1 cellular context compared by ENCODE assay signal in the genomic region with DNA sequence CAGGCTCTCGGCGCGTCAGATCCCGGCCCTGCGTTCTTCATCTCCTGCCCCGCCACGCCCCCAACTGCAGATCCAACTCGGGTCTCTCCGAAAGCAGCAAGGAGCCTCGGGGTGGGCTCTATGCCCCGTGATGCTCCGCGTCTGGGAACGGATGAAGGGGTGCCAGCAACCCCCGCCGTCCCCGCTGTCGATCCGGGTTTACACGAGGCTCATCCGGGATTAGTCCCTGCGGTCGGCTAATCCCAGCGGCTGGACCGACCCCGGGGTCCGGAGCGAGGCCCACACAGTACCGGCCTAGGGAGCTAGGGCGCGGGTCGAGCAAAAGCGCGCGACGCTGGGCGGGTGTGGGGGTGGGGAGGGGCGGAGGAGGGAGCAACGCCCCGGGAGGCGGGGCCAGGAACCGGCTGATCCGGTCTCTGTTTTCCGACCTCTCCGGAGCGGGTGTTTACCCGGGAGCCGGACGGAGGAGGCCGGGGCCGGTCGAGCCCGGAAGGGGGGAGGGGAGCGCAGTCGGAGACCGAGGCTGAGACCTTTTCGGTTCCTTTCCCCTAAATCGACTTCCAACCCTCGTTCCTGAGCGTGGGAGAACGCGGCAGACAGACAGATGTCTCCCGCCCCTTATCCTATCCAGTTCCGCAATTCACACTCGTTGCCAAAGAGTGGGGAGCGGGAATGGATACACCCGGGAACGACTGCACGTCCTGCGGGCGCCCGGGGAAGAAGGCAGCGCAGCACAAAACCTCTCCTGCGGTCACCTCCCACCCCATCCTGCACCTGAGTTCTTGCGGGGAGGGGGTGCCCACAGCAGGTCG.
TF ChIP-seq lines count a peak whose summit lies in the region.

No MANE protein-coding gene starts in this region.

TF ChIP-seq in K562, 482 proteins besides CTCF, POLR2A, EP300 and RAD21 (continued from another document and continues in another):
- TF ChIP-seq, protein P1, sequence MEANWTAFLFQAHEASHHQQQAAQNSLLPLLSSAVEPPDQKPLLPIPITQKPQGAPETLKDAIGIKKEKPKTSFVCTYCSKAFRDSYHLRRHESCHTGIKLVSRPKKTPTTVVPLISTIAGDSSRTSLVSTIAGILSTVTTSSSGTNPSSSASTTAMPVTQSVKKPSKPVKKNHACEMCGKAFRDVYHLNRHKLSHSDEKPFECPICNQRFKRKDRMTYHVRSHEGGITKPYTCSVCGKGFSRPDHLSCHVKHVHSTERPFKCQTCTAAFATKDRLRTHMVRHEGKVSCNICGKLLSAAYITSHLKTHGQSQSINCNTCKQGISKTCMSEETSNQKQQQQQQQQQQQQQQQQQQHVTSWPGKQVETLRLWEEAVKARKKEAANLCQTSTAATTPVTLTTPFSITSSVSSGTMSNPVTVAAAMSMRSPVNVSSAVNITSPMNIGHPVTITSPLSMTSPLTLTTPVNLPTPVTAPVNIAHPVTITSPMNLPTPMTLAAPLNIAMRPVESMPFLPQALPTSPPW (CRISPR knock-in tag; IDR thresholded peaks at IDR 0.05), result peak; percentile 76; the same call in 1 of the 2 replicates
- TF ChIP-seq ZNF778 (CRISPR knock-in tag; IDR thresholded peaks at IDR 0.05) (no peak), ZNF174 (CRISPR knock-in tag; IDR thresholded peaks at IDR 0.05) (no peak), MTF1 (CRISPR knock-in tag; IDR thresholded peaks at IDR 0.05; ENCODE audit: borderline replicate concordance) (no peak), OTX1 (CRISPR knock-in tag; IDR thresholded peaks at IDR 0.05) (no peak), HDAC1 (IDR thresholded peaks at IDR 0.05) (no peak), PYGO2 (tag; IDR thresholded peaks at IDR 0.05) (no peak), CXXC5 (CRISPR knock-in tag; IDR thresholded peaks at IDR 0.05) (peak; percentile 75), ZFP36 (IDR thresholded peaks at IDR 0.05; ENCODE audit: low read depth, low read length, partially characterized antibody) (no peak), FOXM1 (IDR thresholded peaks at IDR 0.05; ENCODE audit: low read depth) (no peak), FOXM1 (CRISPR knock-in tag; IDR thresholded peaks at IDR 0.05; ENCODE audit: low read depth) (peak; percentile 95), MCM2 (IDR thresholded peaks at IDR 0.05; ENCODE audit: low read depth) (no peak), ZNF311 (CRISPR knock-in tag; IDR thresholded peaks at IDR 0.05) (no peak), IFI16 (CRISPR knock-in tag; IDR thresholded peaks at IDR 0.05) (no peak), KHSRP (IDR thresholded peaks at IDR 0.05) (no peak), ZNF212 (CRISPR knock-in tag; IDR thresholded peaks at IDR 0.05) (no peak), BACH1 (tag; IDR thresholded peaks at IDR 0.05) (no peak), BRD9 (IDR thresholded peaks at IDR 0.05; ENCODE audit: low read depth, partially characterized antibody) (peak; percentile 75), ZNF165 (CRISPR knock-in tag; IDR thresholded peaks at IDR 0.05; ENCODE audit: borderline replicate concordance) (0 out of 2 replicates have a peak, but pooled peaks have one; percentile 16), SMAD2 (IDR thresholded peaks at IDR 0.05; ENCODE audit: low read depth, low read length) (no peak), ZNF589 (CRISPR knock-in tag; IDR thresholded peaks at IDR 0.05; ENCODE audit: low read depth) (peak; percentile 41; the same call in 1 of the 2 replicates)
- TF ChIP-seq, protein P2, sequence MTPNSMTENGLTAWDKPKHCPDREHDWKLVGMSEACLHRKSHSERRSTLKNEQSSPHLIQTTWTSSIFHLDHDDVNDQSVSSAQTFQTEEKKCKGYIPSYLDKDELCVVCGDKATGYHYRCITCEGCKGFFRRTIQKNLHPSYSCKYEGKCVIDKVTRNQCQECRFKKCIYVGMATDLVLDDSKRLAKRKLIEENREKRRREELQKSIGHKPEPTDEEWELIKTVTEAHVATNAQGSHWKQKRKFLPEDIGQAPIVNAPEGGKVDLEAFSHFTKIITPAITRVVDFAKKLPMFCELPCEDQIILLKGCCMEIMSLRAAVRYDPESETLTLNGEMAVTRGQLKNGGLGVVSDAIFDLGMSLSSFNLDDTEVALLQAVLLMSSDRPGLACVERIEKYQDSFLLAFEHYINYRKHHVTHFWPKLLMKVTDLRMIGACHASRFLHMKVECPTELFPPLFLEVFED (CRISPR knock-in tag; conservative IDR thresholded peaks at IDR 0.05), result no peak
- TF ChIP-seq, protein P3, sequence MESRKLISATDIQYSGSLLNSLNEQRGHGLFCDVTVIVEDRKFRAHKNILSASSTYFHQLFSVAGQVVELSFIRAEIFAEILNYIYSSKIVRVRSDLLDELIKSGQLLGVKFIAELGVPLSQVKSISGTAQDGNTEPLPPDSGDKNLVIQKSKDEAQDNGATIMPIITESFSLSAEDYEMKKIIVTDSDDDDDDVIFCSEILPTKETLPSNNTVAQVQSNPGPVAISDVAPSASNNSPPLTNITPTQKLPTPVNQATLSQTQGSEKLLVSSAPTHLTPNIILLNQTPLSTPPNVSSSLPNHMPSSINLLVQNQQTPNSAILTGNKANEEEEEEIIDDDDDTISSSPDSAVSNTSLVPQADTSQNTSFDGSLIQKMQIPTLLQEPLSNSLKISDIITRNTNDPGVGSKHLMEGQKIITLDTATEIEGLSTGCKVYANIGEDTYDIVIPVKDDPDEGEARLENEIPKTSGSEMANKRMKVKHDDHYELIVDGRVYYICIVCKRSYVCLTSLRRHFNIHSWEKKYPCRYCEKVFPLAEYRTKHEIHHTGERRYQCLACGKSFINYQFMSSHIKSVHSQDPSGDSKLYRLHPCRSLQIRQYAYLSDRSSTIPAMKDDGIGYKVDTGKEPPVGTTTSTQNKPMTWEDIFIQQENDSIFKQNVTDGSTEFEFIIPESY (CRISPR knock-in tag; IDR thresholded peaks at IDR 0.05), result no peak
- TF ChIP-seq, protein P4, sequence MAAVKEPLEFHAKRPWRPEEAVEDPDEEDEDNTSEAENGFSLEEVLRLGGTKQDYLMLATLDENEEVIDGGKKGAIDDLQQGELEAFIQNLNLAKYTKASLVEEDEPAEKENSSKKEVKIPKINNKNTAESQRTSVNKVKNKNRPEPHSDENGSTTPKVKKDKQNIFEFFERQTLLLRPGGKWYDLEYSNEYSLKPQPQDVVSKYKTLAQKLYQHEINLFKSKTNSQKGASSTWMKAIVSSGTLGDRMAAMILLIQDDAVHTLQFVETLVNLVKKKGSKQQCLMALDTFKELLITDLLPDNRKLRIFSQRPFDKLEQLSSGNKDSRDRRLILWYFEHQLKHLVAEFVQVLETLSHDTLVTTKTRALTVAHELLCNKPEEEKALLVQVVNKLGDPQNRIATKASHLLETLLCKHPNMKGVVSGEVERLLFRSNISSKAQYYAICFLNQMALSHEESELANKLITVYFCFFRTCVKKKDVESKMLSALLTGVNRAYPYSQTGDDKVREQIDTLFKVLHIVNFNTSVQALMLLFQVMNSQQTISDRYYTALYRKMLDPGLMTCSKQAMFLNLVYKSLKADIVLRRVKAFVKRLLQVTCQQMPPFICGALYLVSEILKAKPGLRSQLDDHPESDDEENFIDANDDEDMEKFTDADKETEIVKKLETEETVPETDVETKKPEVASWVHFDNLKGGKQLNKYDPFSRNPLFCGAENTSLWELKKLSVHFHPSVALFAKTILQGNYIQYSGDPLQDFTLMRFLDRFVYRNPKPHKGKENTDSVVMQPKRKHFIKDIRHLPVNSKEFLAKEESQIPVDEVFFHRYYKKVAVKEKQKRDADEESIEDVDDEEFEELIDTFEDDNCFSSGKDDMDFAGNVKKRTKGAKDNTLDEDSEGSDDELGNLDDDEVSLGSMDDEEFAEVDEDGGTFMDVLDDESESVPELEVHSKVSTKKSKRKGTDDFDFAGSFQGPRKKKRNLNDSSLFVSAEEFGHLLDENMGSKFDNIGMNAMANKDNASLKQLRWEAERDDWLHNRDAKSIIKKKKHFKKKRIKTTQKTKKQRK (IDR thresholded peaks at IDR 0.05; ENCODE audit: borderline replicate concordance, low read depth, low read length), result no peak
- TF ChIP-seq, protein P5, sequence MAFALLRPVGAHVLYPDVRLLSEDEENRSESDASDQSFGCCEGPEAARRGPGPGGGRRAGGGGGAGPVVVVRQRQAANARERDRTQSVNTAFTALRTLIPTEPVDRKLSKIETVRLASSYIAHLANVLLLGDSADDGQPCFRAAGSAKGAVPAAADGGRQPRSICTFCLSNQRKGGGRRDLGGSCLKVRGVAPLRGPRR (CRISPR knock-in tag; IDR thresholded peaks at IDR 0.05), result no peak
- TF ChIP-seq, protein P6, sequence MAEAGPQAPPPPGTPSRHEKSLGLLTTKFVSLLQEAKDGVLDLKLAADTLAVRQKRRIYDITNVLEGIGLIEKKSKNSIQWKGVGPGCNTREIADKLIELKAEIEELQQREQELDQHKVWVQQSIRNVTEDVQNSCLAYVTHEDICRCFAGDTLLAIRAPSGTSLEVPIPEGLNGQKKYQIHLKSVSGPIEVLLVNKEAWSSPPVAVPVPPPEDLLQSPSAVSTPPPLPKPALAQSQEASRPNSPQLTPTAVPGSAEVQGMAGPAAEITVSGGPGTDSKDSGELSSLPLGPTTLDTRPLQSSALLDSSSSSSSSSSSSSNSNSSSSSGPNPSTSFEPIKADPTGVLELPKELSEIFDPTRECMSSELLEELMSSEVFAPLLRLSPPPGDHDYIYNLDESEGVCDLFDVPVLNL (CRISPR knock-in tag; IDR thresholded peaks at IDR 0.05; ENCODE audit: low read depth), result no peak
- TF ChIP-seq, protein P7, sequence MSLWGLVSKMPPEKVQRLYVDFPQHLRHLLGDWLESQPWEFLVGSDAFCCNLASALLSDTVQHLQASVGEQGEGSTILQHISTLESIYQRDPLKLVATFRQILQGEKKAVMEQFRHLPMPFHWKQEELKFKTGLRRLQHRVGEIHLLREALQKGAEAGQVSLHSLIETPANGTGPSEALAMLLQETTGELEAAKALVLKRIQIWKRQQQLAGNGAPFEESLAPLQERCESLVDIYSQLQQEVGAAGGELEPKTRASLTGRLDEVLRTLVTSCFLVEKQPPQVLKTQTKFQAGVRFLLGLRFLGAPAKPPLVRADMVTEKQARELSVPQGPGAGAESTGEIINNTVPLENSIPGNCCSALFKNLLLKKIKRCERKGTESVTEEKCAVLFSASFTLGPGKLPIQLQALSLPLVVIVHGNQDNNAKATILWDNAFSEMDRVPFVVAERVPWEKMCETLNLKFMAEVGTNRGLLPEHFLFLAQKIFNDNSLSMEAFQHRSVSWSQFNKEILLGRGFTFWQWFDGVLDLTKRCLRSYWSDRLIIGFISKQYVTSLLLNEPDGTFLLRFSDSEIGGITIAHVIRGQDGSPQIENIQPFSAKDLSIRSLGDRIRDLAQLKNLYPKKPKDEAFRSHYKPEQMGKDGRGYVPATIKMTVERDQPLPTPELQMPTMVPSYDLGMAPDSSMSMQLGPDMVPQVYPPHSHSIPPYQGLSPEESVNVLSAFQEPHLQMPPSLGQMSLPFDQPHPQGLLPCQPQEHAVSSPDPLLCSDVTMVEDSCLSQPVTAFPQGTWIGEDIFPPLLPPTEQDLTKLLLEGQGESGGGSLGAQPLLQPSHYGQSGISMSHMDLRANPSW (CRISPR knock-in tag; IDR thresholded peaks at IDR 0.05), result no peak
- TF ChIP-seq, protein P8, sequence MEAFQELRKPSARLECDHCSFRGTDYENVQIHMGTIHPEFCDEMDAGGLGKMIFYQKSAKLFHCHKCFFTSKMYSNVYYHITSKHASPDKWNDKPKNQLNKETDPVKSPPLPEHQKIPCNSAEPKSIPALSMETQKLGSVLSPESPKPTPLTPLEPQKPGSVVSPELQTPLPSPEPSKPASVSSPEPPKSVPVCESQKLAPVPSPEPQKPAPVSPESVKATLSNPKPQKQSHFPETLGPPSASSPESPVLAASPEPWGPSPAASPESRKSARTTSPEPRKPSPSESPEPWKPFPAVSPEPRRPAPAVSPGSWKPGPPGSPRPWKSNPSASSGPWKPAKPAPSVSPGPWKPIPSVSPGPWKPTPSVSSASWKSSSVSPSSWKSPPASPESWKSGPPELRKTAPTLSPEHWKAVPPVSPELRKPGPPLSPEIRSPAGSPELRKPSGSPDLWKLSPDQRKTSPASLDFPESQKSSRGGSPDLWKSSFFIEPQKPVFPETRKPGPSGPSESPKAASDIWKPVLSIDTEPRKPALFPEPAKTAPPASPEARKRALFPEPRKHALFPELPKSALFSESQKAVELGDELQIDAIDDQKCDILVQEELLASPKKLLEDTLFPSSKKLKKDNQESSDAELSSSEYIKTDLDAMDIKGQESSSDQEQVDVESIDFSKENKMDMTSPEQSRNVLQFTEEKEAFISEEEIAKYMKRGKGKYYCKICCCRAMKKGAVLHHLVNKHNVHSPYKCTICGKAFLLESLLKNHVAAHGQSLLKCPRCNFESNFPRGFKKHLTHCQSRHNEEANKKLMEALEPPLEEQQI (IDR thresholded peaks at IDR 0.05), result no peak
- TF ChIP-seq, protein P9, sequence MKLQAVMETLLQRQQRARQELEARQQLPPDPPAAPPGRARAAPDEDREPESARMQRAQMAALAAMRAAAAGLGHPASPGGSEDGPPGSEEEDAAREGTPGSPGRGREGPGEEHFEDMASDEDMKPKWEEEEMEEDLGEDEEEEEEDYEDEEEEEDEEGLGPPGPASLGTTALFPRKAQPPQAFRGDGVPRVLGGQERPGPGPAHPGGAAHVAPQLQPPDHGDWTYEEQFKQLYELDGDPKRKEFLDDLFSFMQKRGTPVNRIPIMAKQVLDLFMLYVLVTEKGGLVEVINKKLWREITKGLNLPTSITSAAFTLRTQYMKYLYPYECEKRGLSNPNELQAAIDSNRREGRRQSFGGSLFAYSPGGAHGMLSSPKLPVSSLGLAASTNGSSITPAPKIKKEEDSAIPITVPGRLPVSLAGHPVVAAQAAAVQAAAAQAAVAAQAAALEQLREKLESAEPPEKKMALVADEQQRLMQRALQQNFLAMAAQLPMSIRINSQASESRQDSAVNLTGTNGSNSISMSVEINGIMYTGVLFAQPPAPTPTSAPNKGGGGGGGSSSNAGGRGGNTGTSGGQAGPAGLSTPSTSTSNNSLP (IDR thresholded peaks at IDR 0.05; ENCODE audit: borderline replicate concordance, low read depth, low read length), result no peak
- TF ChIP-seq, protein P10, sequence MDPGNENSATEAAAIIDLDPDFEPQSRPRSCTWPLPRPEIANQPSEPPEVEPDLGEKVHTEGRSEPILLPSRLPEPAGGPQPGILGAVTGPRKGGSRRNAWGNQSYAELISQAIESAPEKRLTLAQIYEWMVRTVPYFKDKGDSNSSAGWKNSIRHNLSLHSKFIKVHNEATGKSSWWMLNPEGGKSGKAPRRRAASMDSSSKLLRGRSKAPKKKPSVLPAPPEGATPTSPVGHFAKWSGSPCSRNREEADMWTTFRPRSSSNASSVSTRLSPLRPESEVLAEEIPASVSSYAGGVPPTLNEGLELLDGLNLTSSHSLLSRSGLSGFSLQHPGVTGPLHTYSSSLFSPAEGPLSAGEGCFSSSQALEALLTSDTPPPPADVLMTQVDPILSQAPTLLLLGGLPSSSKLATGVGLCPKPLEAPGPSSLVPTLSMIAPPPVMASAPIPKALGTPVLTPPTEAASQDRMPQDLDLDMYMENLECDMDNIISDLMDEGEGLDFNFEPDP (CRISPR knock-in tag; IDR thresholded peaks at IDR 0.05), result no peak
- TF ChIP-seq, protein P11, sequence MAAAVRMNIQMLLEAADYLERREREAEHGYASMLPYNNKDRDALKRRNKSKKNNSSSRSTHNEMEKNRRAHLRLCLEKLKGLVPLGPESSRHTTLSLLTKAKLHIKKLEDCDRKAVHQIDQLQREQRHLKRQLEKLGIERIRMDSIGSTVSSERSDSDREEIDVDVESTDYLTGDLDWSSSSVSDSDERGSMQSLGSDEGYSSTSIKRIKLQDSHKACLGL (CRISPR knock-in tag; IDR thresholded peaks at IDR 0.05; ENCODE audit: borderline replicate concordance, poor library complexity, severe bottlenecking), result no peak
